Comparison of ENCODE assay signal across 18 cellular contexts in genomic region chr12:51832708-51833107, GRCh38. TPM values are rescaled to one million over a fixed set of nuclear protein-coding genes. Genes with fewer than 3 reads are reported as not detected.
A peak's percentile ranks its signal among the peaks of the same experiment; 100 is the strongest.
DNase-seq lines count a peak whose midpoint lies in the region; ATAC-seq and TF ChIP-seq lines count a peak whose summit lies in the region.
"Had no signal": no experiment of that assay in that cellular context is flagged by ENCODE, and none has a peak within 500 bp of the region (broad histone marks: within the 10 kb centered on the region; RNA-seq: fewer than 3 reads in every experiment).

No MANE protein-coding gene starts in this region.

- H3K27me3 Mint-ChIP-seq in T-helper 2 cell treated with Interferon-gamma antibody and Interleukin-4, amounts not matched to agents 5 μg/mL and 100 μg/mL, for 36 hours (ENCODE audit: low read depth), result peaks cover 36% of the 10 kb centered on the region
- H3K27me3 Mint-ChIP-seq in neural crest cell (ENCODE audit: low read depth), result no peaks in the 10 kb centered on the region

- no peaks in the 10 kb centered on the region for H3K9me3 ChIP-seq in HAP-1
- H3K9me3 ChIP-seq: A549 had no signal

- no peaks in the 10 kb centered on the region for H3K9me3 Mint-ChIP-seq in T-helper 2 cell treated with Interferon-gamma antibody and Interleukin-4, amounts not matched to agents 5 μg/mL and 100 μg/mL, for 36 hours
- peaks cover 4% of the 10 kb centered on the region for H3K9me3 Mint-ChIP-seq in neural crest cell
- H3K9me3 Mint-ChIP-seq: T-cell had no signal

- H3K4me1 ChIP-seq in HAP-1, result no peaks in the 10 kb centered on the region

- no peak overlapping the region for H3K27ac Mint-ChIP-seq in T-helper 2 cell treated with Interferon-gamma antibody and Interleukin-4, amounts not matched to agents 5 μg/mL and 100 μg/mL, for 36 hours
- peak overlapping the region; percentile 40 for H3K27ac Mint-ChIP-seq in neural crest cell (ENCODE audit: unreplicated experiment)
- H3K27ac Mint-ChIP-seq: T-cell had no signal

- H3K36me3 Mint-ChIP-seq in T-helper 2 cell treated with Interferon-gamma antibody and Interleukin-4, amounts not matched to agents 5 μg/mL and 100 μg/mL, for 36 hours (ENCODE audit: low read depth), result no peaks in the 10 kb centered on the region
- H3K36me3 Mint-ChIP-seq in neural crest cell (ENCODE audit: low read depth), result peaks cover 6% of the 10 kb centered on the region
- H3K36me3 Mint-ChIP-seq: T-cell had no signal

- peaks cover 26% of the 10 kb centered on the region for H3K27me3 ChIP-seq in HAP-1 (ENCODE audit: low read depth)

- no peak for ATAC-seq in HG02571 (IDR thresholded peaks at IDR 0.05; ENCODE audit: unreplicated experiment)
- ATAC-seq: A549 had no signal

- H3K36me3 ChIP-seq in HAP-1 (replicated peaks), result no peaks in the 10 kb centered on the region
- H3K36me3 ChIP-seq: brain microvascular endothelial cell had no signal

- H3K4me1 Mint-ChIP-seq in T-helper 2 cell treated with Interferon-gamma antibody and Interleukin-4, amounts not matched to agents 5 μg/mL and 100 μg/mL, for 36 hours (ENCODE audit: low read depth), result peaks cover 26% of the 10 kb centered on the region
- H3K4me1 Mint-ChIP-seq in neural crest cell, result peaks cover 79% of the 10 kb centered on the region

- no peak for DNase-seq in T-helper 2 cell treated with Interferon-gamma antibody and Interleukin-4, amounts not matched to agents 5 μg/mL and 100 μg/mL, for 36 hours (ENCODE audit: low spot score)
- DNase-seq in T-helper 2 cell (no peak), RPMI8226 (peak; percentile 58), neural crest cell (ENCODE audit: low read depth, low spot score) (no peak), anterior cingulate cortex (lab: John Stamatoyannopoulos, UW) (no peak), HAP-1 (ENCODE audit: low spot score in 2 of 2) (no peak)
- DNase-seq in Jurkat, Clone E6-1 (ENCODE audit: low read depth, low spot score), result peak; percentile 87
- DNase-seq: activated CD4-positive, alpha-beta T cell treated with anti-CD3 and anti-CD28 coated beads for 48 hours; brain microvascular endothelial cell; effector memory CD4-positive, alpha-beta T cell; foreskin melanocyte; nucleus accumbens; T-cell had no signal

- no peak for TF ChIP-seq CTCF in neural crest cell (conservative IDR thresholded peaks at IDR 0.05)

- in situ Hi-C loops in HAP-1 (cut with MboI; ENCODE audit: low sequenced_read_pairs), result no loop called here

- no peak overlapping the region for H3K4me3 ChIP-seq in Jurkat, Clone E6-1 (ENCODE audit: low read length)
- H3K4me3 ChIP-seq in HAP-1, result no peak overlapping the region
- H3K4me3 ChIP-seq: A549 had no signal

- peak overlapping the region; percentile 39 for H3K4me3 Mint-ChIP-seq in T-helper 2 cell treated with Interferon-gamma antibody and Interleukin-4, amounts not matched to agents 5 μg/mL and 100 μg/mL, for 36 hours
- H3K4me3 Mint-ChIP-seq in neural crest cell, result peak overlapping the region; percentile 5

RNA-seq across cellular contexts. Expression of gene FIGNL2, which starts 15.8 kb away (rescaled TPM):
- polyA plus RNA-seq in Jurkat, Clone E6-1 (2012; ENCODE audit: insufficient read depth, insufficient read length), result 0.32 TPM
- total RNA-seq in neural crest cell, result 38.0 and 39.7 TPM in 2 replicates

RNA-seq across cellular contexts. Expression of gene ANKRD33, which starts 55.2 kb away (rescaled TPM):
- polyA plus RNA-seq in Jurkat, Clone E6-1 (2012; ENCODE audit: insufficient read depth, insufficient read length), result not detected
- not detected in 2 replicates for total RNA-seq in neural crest cell
- total RNA-seq: lung microvascular endothelial cell, skeletal muscle tissue, subcutaneous adipose tissue, T-cell had no signal
- polyA plus RNA-seq: A549 had no signal

Comparison
In these comparisons a context has a peak if more than half of its experiments do, and no peak if none do; other contexts are left out.
1. DNase-seq: peak in Jurkat, Clone E6-1 (single experiment) and RPMI8226 (single experiment); none in T-helper 2 cell treated with Interferon-gamma antibody and Interleukin-4, amounts not matched to agents 5 μg/mL and 100 μg/mL, for 36 hours (single experiment), T-helper 2 cell (0 of 5), neural crest cell (single experiment), anterior cingulate cortex (0 of 58) and HAP-1 (0 of 2).